ENCODE assay signal across 18 cellular contexts in the genomic region with DNA sequence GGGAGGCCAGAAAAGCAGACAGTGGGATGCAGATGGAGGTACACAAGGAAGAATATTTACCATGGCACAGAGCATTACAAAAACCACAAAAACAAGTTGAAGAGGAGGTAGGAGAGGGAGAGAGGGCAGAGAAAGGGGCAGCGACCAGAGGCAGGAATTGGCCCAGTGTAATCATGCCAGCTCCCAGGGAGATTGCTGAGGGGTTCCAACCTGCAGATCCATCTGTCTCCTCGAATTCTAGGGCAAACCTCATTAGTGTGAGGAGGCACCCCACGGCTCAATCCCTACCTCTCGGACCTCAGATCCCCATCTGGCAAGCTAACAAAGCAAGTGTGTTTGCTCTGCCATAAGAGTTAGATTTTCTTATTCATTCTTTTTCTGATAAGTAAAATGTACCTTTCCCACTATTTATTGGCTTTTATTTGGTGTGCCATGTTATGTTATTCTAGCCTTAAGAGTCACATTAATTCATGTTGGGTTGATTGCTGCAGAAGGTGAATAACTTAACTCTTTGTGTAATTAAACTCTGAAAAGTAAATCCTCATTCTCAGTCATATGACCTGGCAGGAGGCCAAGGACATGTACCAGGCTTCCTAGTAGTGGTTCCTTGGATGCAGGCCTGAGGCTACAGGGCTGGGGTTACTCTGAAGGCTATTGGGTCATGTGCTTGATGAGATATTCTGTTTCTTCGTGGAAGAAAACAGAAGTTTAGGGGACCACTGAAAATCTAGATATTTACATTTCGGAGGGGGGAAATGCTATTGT.
DNase-seq lines count a peak whose midpoint lies in the region.
"Had no signal": no experiment of that assay in that cellular context is flagged by ENCODE, and none has a peak within 500 bp of the region (broad histone marks: within the 10 kb centered on the region; RNA-seq: fewer than 3 reads in every experiment).

No MANE protein-coding gene starts in this region.

- no peaks in the 10 kb centered on the region for H3K27me3 Mint-ChIP-seq in activated T-cell treated with anti-CD3 and anti-CD28 coated beads, Interleukin-2, amount 50 U/mL, for 24 hours
- H3K27me3 Mint-ChIP-seq: activated naive CD8-positive, alpha-beta T cell; CD8-positive, alpha-beta memory T cell; naive B cell had no signal

- no peaks in the 10 kb centered on the region for H3K36me3 Mint-ChIP-seq in activated T-cell treated with anti-CD3 and anti-CD28 coated beads, Interleukin-2, amount 50 U/mL, for 24 hours (ENCODE audit: low read depth)
- H3K36me3 Mint-ChIP-seq: activated naive CD8-positive, alpha-beta T cell; CD8-positive, alpha-beta memory T cell; naive B cell had no signal

- H3K4me1 Mint-ChIP-seq in activated T-cell treated with anti-CD3 and anti-CD28 coated beads, Interleukin-2, amount 50 U/mL, for 24 hours (ENCODE audit: low read depth): no peaks in the 10 kb centered on the region
- H3K4me1 Mint-ChIP-seq: CD8-positive, alpha-beta memory T cell; naive B cell had no signal

- peak; percentile 30 for DNase-seq in DMS53 (lab: John Stamatoyannopoulos, UW)
- no peak for DNase-seq in DMS53 treated with DMSO at 0.1 percent for 48 hours (lab: John Stamatoyannopoulos, UW; ENCODE audit: unreplicated experiment)
- peak; percentile 28 for DNase-seq in NCI-H1105 (lab: John Stamatoyannopoulos, UW)
- peak; percentile 93 for DNase-seq in NCI-H69 (lab: John Stamatoyannopoulos, UW)
- peak; percentile 6 for DNase-seq in myocyte (ENCODE audit: low read depth)
- no peak for DNase-seq in activated CD8-positive, alpha-beta memory T cell treated with anti-CD3 and anti-CD28 coated beads for 24 hours
- no peak for DNase-seq in activated gamma-delta T cell treated with Interleukin-2 at 50 U/mL for 16 hours
- DNase-seq in activated T-cell treated with anti-CD3 and anti-CD28 coated beads, Interleukin-2, amount 50 U/mL, for 24 hours: no peak
- DNase-seq: activated CD4-positive, CD25-positive, alpha-beta regulatory T cell treated with anti-CD3 and anti-CD28 coated beads, Interleukin-2, amount 50 U/mL, for 72 hours; CD8-positive, alpha-beta memory T cell; GDM1; HFFc6; MG63; naive B cell; right lobe of liver; uterus had no signal

- H3K27ac Mint-ChIP-seq in activated T-cell treated with anti-CD3 and anti-CD28 coated beads, Interleukin-2, amount 50 U/mL, for 24 hours: no peak overlapping the region
- H3K27ac Mint-ChIP-seq: activated naive CD8-positive, alpha-beta T cell; activated T-helper 1 cell treated with anti-CD3 and anti-CD28 coated beads, Interleukin-12 subunit alpha, Interleukin-12 subunit beta, Interleukin-2, Interleukin-4 antibody, amounts not matched to agents 30 ng/mL and 10 ng/mL and 1 ng/mL, durations not matched to agents 14 hours and 24 hours and 36 hours; CD8-positive, alpha-beta memory T cell; HFFc6 had no signal

- H3K4me3 Mint-ChIP-seq in activated T-cell treated with anti-CD3 and anti-CD28 coated beads, Interleukin-2, amount 50 U/mL, for 24 hours: no peak overlapping the region
- H3K4me3 Mint-ChIP-seq: activated naive CD8-positive, alpha-beta T cell; activated T-helper 1 cell treated with anti-CD3 and anti-CD28 coated beads, Interleukin-12 subunit alpha, Interleukin-12 subunit beta, Interleukin-2, Interleukin-4 antibody, amounts not matched to agents 30 ng/mL and 10 ng/mL and 1 ng/mL, durations not matched to agents 14 hours and 24 hours and 36 hours; CD8-positive, alpha-beta memory T cell; HFFc6; naive B cell had no signal

- peaks cover 4% of the 10 kb centered on the region for H3K9me3 Mint-ChIP-seq in activated T-cell treated with anti-CD3 and anti-CD28 coated beads, Interleukin-2, amount 50 U/mL, for 24 hours
- H3K9me3 Mint-ChIP-seq: activated T-helper 1 cell treated with anti-CD3 and anti-CD28 coated beads, Interleukin-12 subunit alpha, Interleukin-12 subunit beta, Interleukin-2, Interleukin-4 antibody, amounts not matched to agents 30 ng/mL and 10 ng/mL and 1 ng/mL, durations not matched to agents 14 hours and 24 hours and 36 hours had no signal

Comparison
In these comparisons a context has a peak if more than half of its experiments do, and no peak if none do; other contexts are left out.
1. DNase-seq: peak in DMS53 (single experiment), NCI-H1105 (single experiment), NCI-H69 (single experiment) and myocyte (single experiment); none in DMS53 treated with DMSO at 0.1 percent for 48 hours (single experiment), activated CD8-positive, alpha-beta memory T cell treated with anti-CD3 and anti-CD28 coated beads for 24 hours (single experiment), activated gamma-delta T cell treated with Interleukin-2 at 50 U/mL for 16 hours (single experiment) and activated T-cell treated with anti-CD3 and anti-CD28 coated beads, Interleukin-2, amount 50 U/mL, for 24 hours (single experiment).